ENCODE assay signal across 22 cellular contexts in genomic region chr22:44437493-44438015, GRCh38.
DNase-seq lines count a peak whose midpoint lies in the region; ATAC-seq, FAIRE-seq and TF ChIP-seq lines count a peak whose summit lies in the region.
"Had no signal": no experiment of that assay in that cellular context is flagged by ENCODE, and none has a peak within 500 bp of the region (broad histone marks: within the 10 kb centered on the region; RNA-seq: fewer than 3 reads in every experiment).

No MANE protein-coding gene starts in this region.

- no peaks in the 10 kb centered on the region for H4K20me1 ChIP-seq in H9 (ENCODE audit: control insufficient read depth, insufficient read depth, insufficient read length)
- H4K20me1 ChIP-seq in astrocyte (ENCODE audit: insufficient read depth, low read length): no peaks in the 10 kb centered on the region

- no peaks in the 10 kb centered on the region for H3K36me3 ChIP-seq in astrocyte (ENCODE audit: insufficient read depth, low read length)
- H3K36me3 ChIP-seq: SJCRH30, suprapubic skin had no signal

- H3K4me1 Mint-ChIP-seq in H9 (peaks cover 4% of the 10 kb centered on the region in 2 experiments), astrocyte (ENCODE audit: low read depth, unreplicated experiment) (peaks cover 4% of the 10 kb centered on the region), natural killer cell (peaks cover 0 to 9% of the 10 kb centered on the region in 2 donors)

- H3K79me2 ChIP-seq in H9 (ENCODE audit: insufficient read depth, low read length) (no peaks in the 10 kb centered on the region), astrocyte (ENCODE audit: insufficient read depth, low read length) (no peaks in the 10 kb centered on the region)

- H3K9me3 ChIP-seq in H9 (ENCODE audit: control insufficient read depth, low read depth, low read length) (no peaks in the 10 kb centered on the region), astrocyte (ENCODE audit: insufficient read depth, low read depth, low read length) (no peaks in the 10 kb centered on the region)
- H3K9me3 ChIP-seq: psoas muscle, SJCRH30, suprapubic skin had no signal

- H3K4me2 ChIP-seq in H9 (ENCODE audit: insufficient read depth, insufficient read length, low read length) (no peak overlapping the region), astrocyte (ENCODE audit: low read length) (no peak overlapping the region)

- in situ Hi-C loops in ACHN (cut with HindIII; ENCODE audit: low pct_ligation_motif_present, low pct_unique_long_range_greater_than_20kb, low sequenced_read_pairs): no loop called here

- no peak overlapping the region for H2BK20ac ChIP-seq in H9 (ENCODE audit: low read depth, low read length, poor library complexity, severe bottlenecking)

- no peak overlapping the region; the same call in 1 of the 2 replicates for H3K4ac ChIP-seq in H9 (ENCODE audit: low read depth, low read length)

- no peak overlapping the region for H3T11ph ChIP-seq in H9 (ENCODE audit: low read length)

- no peak overlapping the region; the same call in 1 of the 2 replicates for H3K14ac ChIP-seq in H9 (ENCODE audit: insufficient read depth, low read length)

- no peak overlapping the region for H4K5ac ChIP-seq in H9 (ENCODE audit: insufficient read length, low read depth, low read length)

- H2BK15ac ChIP-seq in H9 (ENCODE audit: low read depth, low read length): no peak overlapping the region; the same call in 1 of the 2 replicates

- H3K18ac ChIP-seq in H9 (ENCODE audit: insufficient read length, low read depth, low read length): peak overlapping the region; percentile 14

- H3K36me3 Mint-ChIP-seq in H9 (ENCODE audit: insufficient read depth in 1 of 3, low read depth in 3 of 3) (no peaks in the 10 kb centered on the region), astrocyte (ENCODE audit: low read depth, unreplicated experiment) (no peaks in the 10 kb centered on the region), natural killer cell (no peaks in the 10 kb centered on the region)

- H3K27ac Mint-ChIP-seq in H9 (no peak overlapping the region; a peak in 1 of 7 replicates), astrocyte (ENCODE audit: unreplicated experiment) (no peak overlapping the region), natural killer cell (no peak overlapping the region)
- H3K27ac Mint-ChIP-seq: activated CD8-positive, alpha-beta T cell treated with anti-CD3 and anti-CD28 coated beads for 36 hours; activated naive CD4-positive, alpha-beta T cell treated with anti-CD3 and anti-CD28 coated beads for 36 hours had no signal

- H3K27ac ChIP-seq in H9 (ENCODE audit: insufficient read length, low read depth, low read length) (no peak overlapping the region), astrocyte (ENCODE audit: low read depth, low read length) (no peak overlapping the region)
- H3K27ac ChIP-seq: foreskin keratinocyte, psoas muscle, SJCRH30, suprapubic skin, VCaP had no signal

- no peaks in the 10 kb centered on the region for H3K4me1 ChIP-seq in H9 (ENCODE audit: insufficient read depth, low read length)
- peaks cover 7% of the 10 kb centered on the region for H3K4me1 ChIP-seq in astrocyte (ENCODE audit: insufficient read depth, low read length)
- H3K4me1 ChIP-seq: foreskin keratinocyte, psoas muscle, SJCRH30, suprapubic skin had no signal

- H4K91ac ChIP-seq in H9 (ENCODE audit: insufficient read length, low read depth, low read length): no peak overlapping the region

- H2AFZ ChIP-seq in H9 (ENCODE audit: low read length) (no peak overlapping the region), astrocyte (ENCODE audit: low read depth, low read length) (peak overlapping the region; percentile 62)

- no peak for FAIRE-seq in astrocyte (lab: Jason Lieb, UNC)
- FAIRE-seq: colon had no signal

- H3K4me3 Mint-ChIP-seq in H9 (peak overlapping the region in 1 of 2 experiments; percentile 14; a peak in 1 of 5 replicates), astrocyte (ENCODE audit: unreplicated experiment) (no peak overlapping the region), natural killer cell (no peak overlapping the region)
- H3K4me3 Mint-ChIP-seq: activated CD8-positive, alpha-beta T cell treated with anti-CD3 and anti-CD28 coated beads for 36 hours; activated naive CD4-positive, alpha-beta T cell treated with anti-CD3 and anti-CD28 coated beads for 36 hours had no signal

- H3K23me2 ChIP-seq in H9 (ENCODE audit: insufficient read length, low read depth, low read length, poor library complexity, severe bottlenecking): no peaks in the 10 kb centered on the region

- no peak overlapping the region for H3K56ac ChIP-seq in H9 (ENCODE audit: insufficient read length, low read depth, low read length)

- H3K27me3 ChIP-seq in H9 (ENCODE audit: insufficient read depth, low read length) (no peaks in the 10 kb centered on the region), astrocyte (ENCODE audit: insufficient read depth, low read length) (peaks cover 3% of the 10 kb centered on the region)
- H3K27me3 ChIP-seq: SJCRH30, suprapubic skin had no signal

- H2BK120ac ChIP-seq in H9 (ENCODE audit: low read depth, low read length, poor library complexity, severe bottlenecking): no peak overlapping the region

- no peaks in the 10 kb centered on the region for H3K9me3 Mint-ChIP-seq in H9
- H3K9me3 Mint-ChIP-seq in astrocyte (ENCODE audit: unreplicated experiment): peaks cover 1% of the 10 kb centered on the region
- no peaks in the 10 kb centered on the region for H3K9me3 Mint-ChIP-seq in natural killer cell
- H3K9me3 Mint-ChIP-seq: activated CD8-positive, alpha-beta T cell treated with anti-CD3 and anti-CD28 coated beads for 36 hours; activated naive CD4-positive, alpha-beta T cell treated with anti-CD3 and anti-CD28 coated beads for 36 hours had no signal

- no peak for ATAC-seq in natural killer cell
- ATAC-seq: activated CD8-positive, alpha-beta T cell treated with anti-CD3 and anti-CD28 coated beads for 36 hours; foreskin keratinocyte; psoas muscle had no signal

- H3K9ac ChIP-seq in H9 (ENCODE audit: extremely low read depth, insufficient read length, low read length) (no peak overlapping the region), astrocyte (ENCODE audit: low read length) (no peak overlapping the region)

- intact Hi-C loops in natural killer cell (cut with micrococcal nuclease): no loop called here

- H3K27me3 Mint-ChIP-seq in H9 (ENCODE audit: low read depth) (peaks cover 3% of the 10 kb centered on the region), astrocyte (ENCODE audit: low read depth, unreplicated experiment) (peaks cover 19% of the 10 kb centered on the region), natural killer cell (ENCODE audit: low read depth in 2 of 2) (peaks cover 0 to 3% of the 10 kb centered on the region in 2 donors)
- H3K27me3 Mint-ChIP-seq: activated CD8-positive, alpha-beta T cell treated with anti-CD3 and anti-CD28 coated beads for 36 hours had no signal

- H4K8ac ChIP-seq in H9 (replicated peaks; ENCODE audit: insufficient read length, low read depth, low read length): no peak overlapping the region

- WGBS in H9 (ENCODE audit: extremely low coverage, insufficient read length, low lambda C conversion rate): no CpG with 5 or more reads among the region's 13 CpGs

- H3K23ac ChIP-seq in H9 (ENCODE audit: insufficient read length, low read depth, low read length): no peak overlapping the region

- H2BK12ac ChIP-seq in H9 (ENCODE audit: insufficient read length, low read depth, low read length): no peak overlapping the region

- no peak overlapping the region for H2BK5ac ChIP-seq in H9 (ENCODE audit: insufficient read length, low read length)

- no peak for TF ChIP-seq CTCF in H9 (conservative IDR thresholded peaks at IDR 0.05)
- no peak for TF ChIP-seq CTCF in astrocyte (IDR thresholded peaks at IDR 0.05; ENCODE audit: insufficient read depth, low read depth, low read length)
- no peak for TF ChIP-seq CTCF in natural killer cell (IDR thresholded peaks at IDR 0.05)

- H3K79me1 ChIP-seq in H9 (ENCODE audit: insufficient read depth, low read depth, low read length, poor library complexity, severe bottlenecking): no peaks in the 10 kb centered on the region

- DNase-seq in ACHN (peak; percentile 9), H9 (no peak), astrocyte (ENCODE audit: low read depth) (peak; percentile 58), iris pigment epithelial cell (ENCODE audit: low read depth) (peak; percentile 12), Ammon's horn (ENCODE audit: low spot score) (no peak), natural killer cell (no peak), medulla oblongata (ENCODE audit: extremely low spot score) (no peak), NCI-H82 treated with DMSO at 0.1 percent for 48 hours (lab: John Stamatoyannopoulos, UW; ENCODE audit: unreplicated experiment) (no peak)
- DNase-seq: activated CD8-positive, alpha-beta T cell treated with anti-CD3 and anti-CD28 coated beads for 36 hours; activated naive CD4-positive, alpha-beta T cell treated with anti-CD3 and anti-CD28 coated beads for 36 hours; activated T-cell treated with anti-CD3 and anti-CD28 coated beads, Interleukin-2, amount 50 U/mL, for 1 hour; aorta; DMS79 treated with DMSO at 0.1 percent for 48 hours; foreskin keratinocyte; midbrain; MM.1S; NCI-H1436 treated with DMSO at 0.1 percent for 48 hours; psoas muscle; SJCRH30 had no signal

- H3K4me3 ChIP-seq in astrocyte (ENCODE audit: insufficient read depth, low read depth, low read length): no peak overlapping the region
- H3K4me3 ChIP-seq: psoas muscle, SJCRH30, suprapubic skin had no signal

- H2AK5ac ChIP-seq in H9 (ENCODE audit: insufficient read length, low read length): no peak overlapping the region

Comparison
In these comparisons a context has a peak if more than half of its experiments do, and no peak if none do; other contexts are left out.
1. DNase-seq: peak in ACHN (single experiment), astrocyte (single experiment) and iris pigment epithelial cell (single experiment); none in H9 (single experiment), Ammon's horn (single experiment), natural killer cell (single experiment), medulla oblongata (single experiment) and NCI-H82 treated with DMSO at 0.1 percent for 48 hours (single experiment).